In the genomic region with DNA sequence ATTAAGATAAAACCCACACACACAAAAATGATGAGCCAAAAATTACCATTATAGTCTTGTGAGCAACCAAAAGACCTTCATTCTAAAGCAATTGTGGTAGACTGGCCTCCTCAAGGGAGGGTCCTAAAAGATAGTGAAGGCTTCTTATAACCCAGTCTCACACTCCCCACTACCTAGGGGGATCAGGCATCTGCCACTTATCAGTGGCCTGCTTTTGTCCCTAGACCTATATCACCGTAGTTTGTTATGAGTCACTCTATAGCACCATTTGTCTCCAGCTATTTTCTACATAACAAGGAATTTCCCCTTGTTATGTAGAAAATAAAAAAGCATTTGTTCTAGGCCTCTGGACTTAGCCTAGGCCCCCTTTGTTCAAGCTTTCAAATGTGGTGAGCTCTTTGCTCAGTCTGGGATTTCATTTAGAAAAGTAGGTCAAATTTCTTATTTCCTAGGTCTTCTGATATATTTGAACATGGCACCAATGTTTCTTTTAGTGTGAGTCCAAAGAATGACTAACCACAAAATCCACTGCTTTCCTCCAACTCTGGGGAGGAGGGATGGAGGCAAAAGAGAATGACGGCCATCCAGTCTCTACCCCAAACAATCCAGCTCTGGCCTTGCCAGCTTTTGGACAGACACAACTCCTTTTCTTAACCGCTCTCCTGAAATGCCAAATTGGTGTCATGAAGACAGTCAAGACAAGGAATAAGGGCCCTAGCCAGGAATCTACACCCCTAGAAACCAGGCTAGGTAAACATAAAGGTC, we compare ENCODE assay signal across 15 cellular contexts. TPM values are rescaled to one million over a fixed set of nuclear protein-coding genes. Genes with fewer than 3 reads are reported as not detected.
DNase-seq lines count a peak whose midpoint lies in the region; ATAC-seq and TF ChIP-seq lines count a peak whose summit lies in the region.
"Had no signal": no experiment of that assay in that cellular context is flagged by ENCODE, and none has a peak within 500 bp of the region (broad histone marks: within the 10 kb centered on the region; RNA-seq: fewer than 3 reads in every experiment).

No MANE protein-coding gene starts in this region.

- ATAC-seq in left cardiac atrium = peak; percentile 21 to 46
- no peak for ATAC-seq in foreskin keratinocyte
- ATAC-seq: lower lobe of right lung; stimulated activated memory B cell treated with anti-CD40 and anti-IgM and Interleukin-4, amounts not matched to agents 10 μg/mL and 1 μg/mL and 100 μg/mL, for 72 hours had no signal

- no peak for TF ChIP-seq POLR2A in breast epithelium (IDR thresholded peaks at IDR 0.05)
- TF ChIP-seq POLR2A in esophagus squamous epithelium (IDR thresholded peaks at IDR 0.05) = no peak

- peak overlapping the region; percentile 21 for H3K27ac Mint-ChIP-seq in MCF 10A (ENCODE audit: low read depth, unreplicated experiment)

- H3K9me3 ChIP-seq in breast epithelium (no peaks in the 10 kb centered on the region), esophagus squamous epithelium (no peaks in the 10 kb centered on the region)
- H3K9me3 ChIP-seq: lower lobe of right lung had no signal

- H3K4me1 ChIP-seq in breast epithelium (peaks cover 0 to 6% of the 10 kb centered on the region in 2 donors), esophagus squamous epithelium (peaks cover 0 to 44% (median 10%) of the 10 kb centered on the region in 3 donors), foreskin keratinocyte (no peaks in the 10 kb centered on the region)

- no peaks in the 10 kb centered on the region for H3K27me3 Mint-ChIP-seq in MCF 10A (ENCODE audit: insufficient read depth, unreplicated experiment)
- H3K27me3 Mint-ChIP-seq: B cell; IgD-negative memory B cell; stimulated activated memory B cell treated with anti-CD40 and anti-IgM and Interleukin-4, amounts not matched to agents 10 μg/mL and 1 μg/mL and 100 μg/mL, for 72 hours had no signal

- no peak overlapping the region for H3K4me3 Mint-ChIP-seq in MCF 10A (ENCODE audit: unreplicated experiment)
- H3K4me3 Mint-ChIP-seq: B cell; stimulated activated memory B cell treated with anti-CD40 and anti-IgM and Interleukin-4, amounts not matched to agents 10 μg/mL and 1 μg/mL and 100 μg/mL, for 72 hours had no signal

- CTCF ChIA-PET in MCF 10A (lab: Yijun Ruan, JAX) = interaction anchor here (0.6 to 2.0 kb wide), 7 partner anchors 8 to 70 kb away, joined by 3 to 9 read pairs (median 3); no protein-coding TSS in a partner anchor

- BruUV-seq in MCF 10A (replicated peaks; lab: Mats Ljungman, UMichigan) = no TSS peak

- H3K36me3 ChIP-seq in breast epithelium = peaks cover 27% of the 10 kb centered on the region
- peaks cover 18 to 87% (median 58%) of the 10 kb centered on the region in 3 donors for H3K36me3 ChIP-seq in esophagus squamous epithelium

- H3K27ac ChIP-seq in breast epithelium (peak overlapping the region in 1 of 2 donors; percentile 43), angular gyrus (ENCODE audit: low read depth, low read length) (peak overlapping the region; percentile 73), esophagus squamous epithelium (peak overlapping the region in 1 of 4 donors; percentile 1), foreskin keratinocyte (no peak overlapping the region)
- H3K27ac ChIP-seq: hepatocyte, lower lobe of right lung had no signal

- peaks cover 89% of the 10 kb centered on the region for H3K36me3 Mint-ChIP-seq in MCF 10A (ENCODE audit: insufficient read depth, unreplicated experiment)

- intact Hi-C loops in MCF 10A (cut with micrococcal nuclease) (no loop called here), breast epithelium (cut with DNase I; ENCODE audit: low total_unique reads) (no loop called here), left cardiac atrium (cut with DNase I) (no loop called here), esophagus squamous epithelium (cut with DNase I) (no loop called here)

- WGBS in esophagus squamous epithelium, 2 donors = 57 to 64% methylated on average over 3 of the region's 3 CpGs

- H3K27me3 ChIP-seq in breast epithelium (no peaks in the 10 kb centered on the region), esophagus squamous epithelium (no peaks in the 10 kb centered on the region), foreskin keratinocyte (no peaks in the 10 kb centered on the region)
- H3K27me3 ChIP-seq: hepatocyte had no signal

- peaks cover 6% of the 10 kb centered on the region for H3K4me1 Mint-ChIP-seq in MCF 10A (ENCODE audit: insufficient read depth, unreplicated experiment)

- POLR2A ChIA-PET in MCF 10A (lab: Yijun Ruan, JAX) = interaction anchor here (0.6 to 1.6 kb wide), 5 partner anchors 8 to 54 kb away, joined by 3 to 6 read pairs (median 3); no protein-coding TSS in a partner anchor

- DNase-seq in MCF 10A (ENCODE audit: unreplicated experiment) = no peak
- DNase-seq in breast epithelium (ENCODE audit: low spot score in 2 of 2) = no peak
- DNase-seq in left cardiac atrium = no peak
- peak; percentile 31 for DNase-seq in stromal cell of bone marrow (ENCODE audit: low read depth)
- no peak for DNase-seq in esophagus squamous epithelium (lab: John Stamatoyannopoulos, UW)
- DNase-seq in foreskin keratinocyte = no peak
- DNase-seq in activated CD4-positive, alpha-beta T cell treated with anti-CD3 and anti-CD28 coated beads, Interleukin-2, amount 50 U/mL, for 1 hour = no peak
- DNase-seq: lower lobe of right lung, NCI-H146 had no signal

- no peaks in the 10 kb centered on the region for H3K9me3 Mint-ChIP-seq in MCF 10A (ENCODE audit: unreplicated experiment)
- H3K9me3 Mint-ChIP-seq: IgD-negative memory B cell; stimulated activated memory B cell treated with anti-CD40 and anti-IgM and Interleukin-4, amounts not matched to agents 10 μg/mL and 1 μg/mL and 100 μg/mL, for 72 hours had no signal

- H3K4me3 ChIP-seq in breast epithelium (no peak overlapping the region), esophagus squamous epithelium (no peak overlapping the region)
- H3K4me3 ChIP-seq: hepatocyte, lower lobe of right lung had no signal

- TF ChIP-seq CTCF in MCF 10A (IDR thresholded peaks at IDR 0.05; ENCODE audit: unreplicated experiment) (no peak), breast epithelium (IDR thresholded peaks at IDR 0.05) (no peak), esophagus squamous epithelium (IDR thresholded peaks at IDR 0.05) (no peak), foreskin keratinocyte (conservative IDR thresholded peaks at IDR 0.05) (no peak)

RNA-seq across cellular contexts. Expression of gene ADAR, which starts 8.9 kb away (rescaled TPM):
- 168 and 196 TPM in 2 replicates for total RNA-seq in MCF 10A (2022)
- 100 to 1,000 TPM in 2 of 3 donors, 10 to 100 TPM in 1; 71.4 to 115 (median 104) TPM for total RNA-seq in breast epithelium
- total RNA-seq in left cardiac atrium = 10 to 100 TPM; 70.1 to 80.1 TPM
- 10 to 100 TPM; 45.2 to 68.5 (median 59.2) TPM for total RNA-seq in esophagus squamous epithelium
- 154 and 166 TPM in 2 replicates for total RNA-seq in foreskin keratinocyte
- polyA plus RNA-seq in foreskin keratinocyte = 46.0 and 49.4 TPM in 2 replicates

RNA-seq across cellular contexts. Expression of gene CHRNB2, which starts 31.5 kb away (rescaled TPM):
- 0.15 and 0.21 TPM in 2 replicates for total RNA-seq in MCF 10A (2022)
- 1 to 10 TPM in 1 of 3 donors, under 1 TPM in 2; 0.16 to 1.3 (median 0.73) TPM for total RNA-seq in breast epithelium
- under 1 TPM in 1 of 2 donors, not detected in 1; 0.05 TPM for total RNA-seq in left cardiac atrium
- under 1 TPM; 0.11 to 0.38 (median 0.16) TPM for total RNA-seq in esophagus squamous epithelium
- 0.03 and 0.07 TPM in 2 replicates for total RNA-seq in foreskin keratinocyte
- 0.02 and 0.07 TPM in 2 replicates for polyA plus RNA-seq in foreskin keratinocyte
- total RNA-seq: B cell, lower lobe of right lung, RPMI7951 had no signal
- polyA plus RNA-seq: hepatocyte had no signal

RNA-seq across cellular contexts. Expression of gene UBE2Q1, which starts 40.6 kb away (rescaled TPM):
- 103 and 111 TPM in 2 replicates for total RNA-seq in MCF 10A (2022)
- total RNA-seq in breast epithelium = 10 to 100 TPM; 27.7 to 33.3 (median 30.2) TPM
- total RNA-seq in left cardiac atrium = 10 to 100 TPM; 45.8 to 57.9 TPM
- 10 to 100 TPM; 17.8 to 27.9 (median 24.3) TPM for total RNA-seq in esophagus squamous epithelium
- total RNA-seq in foreskin keratinocyte = 33.8 and 35.2 TPM in 2 replicates
- 42.0 and 48.4 TPM in 2 replicates for polyA plus RNA-seq in foreskin keratinocyte
